ENCODE assay signal across 8 cellular contexts in genomic region chr7:36381056-36381455, GRCh38.
"Had no signal": no experiment of that assay in that cellular context is flagged by ENCODE, and none has a peak within 500 bp of the region (broad histone marks: within the 10 kb centered on the region; RNA-seq: fewer than 3 reads in every experiment).

No MANE protein-coding gene starts in this region.

- H3K36me3 ChIP-seq: HAP-1 had no signal

- H3K4me1 ChIP-seq: HAP-1 had no signal

- DNase-seq: GM23248, GOT3, H7, HFFc6, IMR-90, KBM-7 had no signal

- H3K27ac Mint-ChIP-seq: HFFc6 had no signal

- H3K27ac ChIP-seq: GM23248 had no signal

- ATAC-seq: HCT116 had no signal

- H3K4me3 Mint-ChIP-seq: HFFc6 had no signal

- H3K4me3 ChIP-seq: GM23248, HAP-1 had no signal

- H2AFZ ChIP-seq: GM23248 had no signal
